ENCODE assay signal across 18 cellular contexts in the genomic region with DNA sequence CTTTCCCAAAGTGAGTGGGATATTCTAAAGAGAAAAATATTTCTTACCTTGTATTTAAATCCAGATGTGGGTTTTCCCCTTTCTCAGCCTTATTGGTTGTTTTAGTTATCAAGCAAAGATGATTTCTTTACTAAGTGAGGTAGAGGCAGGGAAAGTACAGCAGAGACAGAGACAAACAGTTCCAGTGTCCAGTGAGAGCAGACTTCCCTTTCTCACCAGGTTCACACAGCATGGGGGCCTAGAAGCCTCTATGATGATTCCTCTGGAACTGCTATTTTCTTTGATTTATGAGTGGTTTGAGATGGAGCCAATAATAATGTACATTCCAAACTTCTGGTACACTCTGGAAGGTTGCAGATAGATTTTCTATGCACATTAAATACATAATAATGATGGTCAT.
"Had no signal": no experiment of that assay in that cellular context is flagged by ENCODE, and none has a peak within 500 bp of the region (broad histone marks: within the 10 kb centered on the region; RNA-seq: fewer than 3 reads in every experiment).

No MANE protein-coding gene starts in this region.

- ATAC-seq: left lung; mucosa of descending colon; naive thymus-derived CD8-positive, alpha-beta T cell; stimulated activated effector memory CD8-positive, alpha-beta T cell treated with anti-CD3 and anti-CD28 coated beads, Interleukin-12 subunit alpha, Interleukin-12 subunit beta, amount 100 ng/mL, for 72 hours had no signal

- H3K36me3 Mint-ChIP-seq: activated naive CD8-positive, alpha-beta T cell treated with anti-CD3 and anti-CD28 coated beads for 36 hours; naive thymus-derived CD8-positive, alpha-beta T cell; stimulated activated effector memory CD8-positive, alpha-beta T cell treated with anti-CD3 and anti-CD28 coated beads, Interleukin-12 subunit alpha, Interleukin-12 subunit beta, amount 100 ng/mL, for 72 hours had no signal

- H3K4me3 ChIP-seq: breast epithelium, hepatocyte, left lung, mucosa of descending colon, thyroid gland, uterus had no signal

- H3K4me3 Mint-ChIP-seq: activated CD4-positive, alpha-beta T cell treated with anti-CD3 and anti-CD28 coated beads, Interleukin-2, amount 10 ng/mL, durations not matched to agents 7 days and 5 days; activated naive CD8-positive, alpha-beta T cell treated with anti-CD3 and anti-CD28 coated beads for 36 hours; naive thymus-derived CD8-positive, alpha-beta T cell; stimulated activated effector memory CD8-positive, alpha-beta T cell treated with anti-CD3 and anti-CD28 coated beads, Interleukin-12 subunit alpha, Interleukin-12 subunit beta, amount 100 ng/mL, for 72 hours; T-helper 2 cell treated with Interferon-gamma antibody and Interleukin-4, amounts not matched to agents 5 μg/mL and 100 μg/mL, for 36 hours had no signal

- H3K9me3 Mint-ChIP-seq: activated CD4-positive, alpha-beta T cell treated with anti-CD3 and anti-CD28 coated beads, Interleukin-2, amount 10 ng/mL, durations not matched to agents 7 days and 5 days; activated naive CD8-positive, alpha-beta T cell treated with anti-CD3 and anti-CD28 coated beads for 36 hours; naive thymus-derived CD8-positive, alpha-beta T cell; stimulated activated effector memory CD8-positive, alpha-beta T cell treated with anti-CD3 and anti-CD28 coated beads, Interleukin-12 subunit alpha, Interleukin-12 subunit beta, amount 100 ng/mL, for 72 hours; T-helper 2 cell treated with Interferon-gamma antibody and Interleukin-4, amounts not matched to agents 5 μg/mL and 100 μg/mL, for 36 hours had no signal

- DNase-seq: activated CD4-positive, alpha-beta T cell treated with anti-CD3 and anti-CD28 coated beads, Interleukin-2, amount 10 ng/mL, durations not matched to agents 7 days and 5 days; activated CD4-positive, CD25-positive, alpha-beta regulatory T cell; activated gamma-delta T cell treated with Interleukin-2 at 50 U/mL for 16 hours; activated naive CD8-positive, alpha-beta T cell treated with anti-CD3 and anti-CD28 coated beads for 36 hours; cerebellar nuclear complex; dermis blood vessel endothelial cell; islet precursor cell; left lung; mammary epithelial cell; mucosa of descending colon; naive thymus-derived CD8-positive, alpha-beta T cell; retina; thyroid gland; uterus had no signal

- H3K4me1 Mint-ChIP-seq: activated CD4-positive, alpha-beta T cell treated with anti-CD3 and anti-CD28 coated beads, Interleukin-2, amount 10 ng/mL, durations not matched to agents 7 days and 5 days had no signal

- H3K27ac Mint-ChIP-seq: activated CD4-positive, alpha-beta T cell treated with anti-CD3 and anti-CD28 coated beads, Interleukin-2, amount 10 ng/mL, durations not matched to agents 7 days and 5 days; activated naive CD8-positive, alpha-beta T cell treated with anti-CD3 and anti-CD28 coated beads for 36 hours; naive thymus-derived CD8-positive, alpha-beta T cell; stimulated activated effector memory CD8-positive, alpha-beta T cell treated with anti-CD3 and anti-CD28 coated beads, Interleukin-12 subunit alpha, Interleukin-12 subunit beta, amount 100 ng/mL, for 72 hours; T-helper 2 cell treated with Interferon-gamma antibody and Interleukin-4, amounts not matched to agents 5 μg/mL and 100 μg/mL, for 36 hours had no signal
